Comparison of ENCODE assay signal across 12 cellular contexts in genomic region chr12:46451276-46452021, GRCh38.
DNase-seq lines count a peak whose midpoint lies in the region; ATAC-seq, FAIRE-seq and TF ChIP-seq lines count a peak whose summit lies in the region.
"Had no signal": no experiment of that assay in that cellular context is flagged by ENCODE, and none has a peak within 500 bp of the region (broad histone marks: within the 10 kb centered on the region; RNA-seq: fewer than 3 reads in every experiment).

No MANE protein-coding gene starts in this region.

- no peak for TF ChIP-seq RAD21 in K562 (CRISPR knock-in tag; conservative IDR thresholded peaks at IDR 0.05 in 1 of 2, IDR thresholded peaks at IDR 0.05 in 1 of 2)

- no peak for TF ChIP-seq POLR2A in K562 (conservative IDR thresholded peaks at IDR 0.05)

- no peak for DNase-seq in activated CD4-positive, alpha-beta memory T cell treated with anti-CD3 and anti-CD28 coated beads for 36 hours
- no peak for DNase-seq in activated CD4-positive, alpha-beta memory T cell treated with anti-CD3 and anti-CD28 coated beads, Interleukin-2, amount 10 ng/mL, durations not matched to agents 7 days and 5 days
- DNase-seq in HFFc6, result no peak
- no peak for DNase-seq in K562 (ENCODE audit: extremely low read depth in 1 of 4, low spot score in 3 of 4)
- no peak for DNase-seq in epidermal melanocyte (ENCODE audit: insufficient read length, low spot score)
- no peak for DNase-seq in RWPE1 (ENCODE audit: low spot score)
- DNase-seq: foreskin melanocyte, NCI-H1694, NCI-H748 treated with DMSO at 0.1 percent for 48 hours, nucleus accumbens had no signal

- BruUV-seq in K562 (replicated peaks; lab: Mats Ljungman, UMichigan), result no TSS peak

- POLR2A ChIA-PET in activated CD4-positive, alpha-beta memory T cell treated with anti-CD3 and anti-CD28 coated beads for 36 hours (lab: Charles Lee), result no interaction called here
- POLR2A ChIA-PET in activated CD4-positive, alpha-beta memory T cell treated with anti-CD3 and anti-CD28 coated beads, Interleukin-2, amount 10 ng/mL, durations not matched to agents 7 days and 5 days (lab: Charles Lee), result no interaction called here
- POLR2A ChIA-PET in K562 (lab: Yijun Ruan, JAX), result no interaction called here
- POLR2A ChIA-PET in RWPE1 (lab: Yijun Ruan, JAX; ENCODE audit: low non-redundant PET), result no interaction called here

- no peaks in the 10 kb centered on the region for H3K27me3 Mint-ChIP-seq in activated CD4-positive, alpha-beta memory T cell treated with anti-CD3 and anti-CD28 coated beads for 36 hours
- peaks cover 4% of the 10 kb centered on the region for H3K27me3 Mint-ChIP-seq in activated CD4-positive, alpha-beta memory T cell treated with anti-CD3 and anti-CD28 coated beads, Interleukin-2, amount 10 ng/mL, durations not matched to agents 7 days and 5 days
- no peaks in the 10 kb centered on the region; the same call in 1 of the 2 replicates for H3K27me3 Mint-ChIP-seq in HFFc6 (ENCODE audit: insufficient read depth)

- H3K4me2 ChIP-seq in K562 (ENCODE audit: insufficient read depth, low read length), result no peak overlapping the region
- no peak overlapping the region for H3K4me2 ChIP-seq in skeletal muscle satellite cell (ENCODE audit: low read length)

- no peak for ATAC-seq in K562
- no peak for ATAC-seq in GM21360 (IDR thresholded peaks at IDR 0.05; ENCODE audit: unreplicated experiment)

- peak overlapping the region; percentile 63 for H3K27ac Mint-ChIP-seq in activated CD4-positive, alpha-beta memory T cell treated with anti-CD3 and anti-CD28 coated beads for 36 hours
- no peak overlapping the region for H3K27ac Mint-ChIP-seq in activated CD4-positive, alpha-beta memory T cell treated with anti-CD3 and anti-CD28 coated beads, Interleukin-2, amount 10 ng/mL, durations not matched to agents 7 days and 5 days
- H3K27ac Mint-ChIP-seq in HFFc6, result peak overlapping the region; percentile 82

- H3K9me3 ChIP-seq in K562 (replicated peaks; ENCODE audit: control insufficient read depth, insufficient read depth, low read depth, low read length) (no peaks in the 10 kb centered on the region), skeletal muscle satellite cell (replicated peaks; ENCODE audit: low read length) (no peaks in the 10 kb centered on the region)

- no peaks in the 10 kb centered on the region for H3K79me2 ChIP-seq in K562 (ENCODE audit: control insufficient read depth, insufficient read depth, low read length)

- H3K27me3 ChIP-seq in K562 (ENCODE audit: control insufficient read depth in 2 of 2, insufficient read depth in 2 of 2, low read length in 2 of 2), result no peaks in the 10 kb centered on the region
- no peaks in the 10 kb centered on the region for H3K27me3 ChIP-seq in skeletal muscle satellite cell (ENCODE audit: control insufficient read depth, insufficient read depth, low read length)

- H3K9me3 Mint-ChIP-seq in activated CD4-positive, alpha-beta memory T cell treated with anti-CD3 and anti-CD28 coated beads for 36 hours, result no peaks in the 10 kb centered on the region
- no peaks in the 10 kb centered on the region for H3K9me3 Mint-ChIP-seq in activated CD4-positive, alpha-beta memory T cell treated with anti-CD3 and anti-CD28 coated beads, Interleukin-2, amount 10 ng/mL, durations not matched to agents 7 days and 5 days
- no peaks in the 10 kb centered on the region for H3K9me3 Mint-ChIP-seq in HFFc6

- no peak overlapping the region for H3K9ac ChIP-seq in K562 (ENCODE audit: insufficient read depth in 1 of 2, low read depth in 2 of 2, low read length in 2 of 2)
- peak overlapping the region; percentile 40 for H3K9ac ChIP-seq in skeletal muscle satellite cell (ENCODE audit: low read depth, low read length)

- no peak overlapping the region for H2AFZ ChIP-seq in K562 (ENCODE audit: low read depth, low read length)

- TF ChIP-seq EP300 in K562 (IDR thresholded peaks at IDR 0.05; ENCODE audit: low read length), result no peak

- H4K20me1 ChIP-seq in K562 (replicated peaks; ENCODE audit: control insufficient read depth, insufficient read depth, low read length), result no peaks in the 10 kb centered on the region

- H3K36me3 ChIP-seq in K562 (ENCODE audit: control insufficient read depth, insufficient read depth, low read length) (no peaks in the 10 kb centered on the region), skeletal muscle satellite cell (ENCODE audit: insufficient read depth, low read length) (no peaks in the 10 kb centered on the region)

- peaks cover 36% of the 10 kb centered on the region for H3K4me1 Mint-ChIP-seq in activated CD4-positive, alpha-beta memory T cell treated with anti-CD3 and anti-CD28 coated beads for 36 hours (ENCODE audit: low read depth)
- peaks cover 31% of the 10 kb centered on the region for H3K4me1 Mint-ChIP-seq in activated CD4-positive, alpha-beta memory T cell treated with anti-CD3 and anti-CD28 coated beads, Interleukin-2, amount 10 ng/mL, durations not matched to agents 7 days and 5 days
- H3K4me1 Mint-ChIP-seq in HFFc6 (ENCODE audit: low read depth), result peaks cover 76% of the 10 kb centered on the region

- no peak for TF ChIP-seq CTCF in HFFc6 (IDR thresholded peaks at IDR 0.05)
- TF ChIP-seq CTCF in K562 (IDR thresholded peaks at IDR 0.05 in 2 of 3, conservative IDR thresholded peaks at IDR 0.05 in 1 of 3; ENCODE audit: insufficient read depth in 2 of 3, low read depth in 1 of 3, low read length in 3 of 3), result no peak
- TF ChIP-seq CTCF in RWPE1 (conservative IDR thresholded peaks at IDR 0.05; ENCODE audit: low read depth), result no peak

- H3K4me3 Mint-ChIP-seq in activated CD4-positive, alpha-beta memory T cell treated with anti-CD3 and anti-CD28 coated beads for 36 hours, result no peak overlapping the region
- no peak overlapping the region for H3K4me3 Mint-ChIP-seq in activated CD4-positive, alpha-beta memory T cell treated with anti-CD3 and anti-CD28 coated beads, Interleukin-2, amount 10 ng/mL, durations not matched to agents 7 days and 5 days
- peak overlapping the region; percentile 55 for H3K4me3 Mint-ChIP-seq in HFFc6

- WGBS in K562 (ENCODE audit: insufficient coverage, low coverage, missing lambda C conversion rate), result 31% methylated on average over 5 of the region's 5 CpGs

- no peak overlapping the region for H3K4me3 ChIP-seq in K562
- H3K4me3 ChIP-seq in skeletal muscle satellite cell (ENCODE audit: low read length), result no peak overlapping the region

- no peaks in the 10 kb centered on the region for H3K36me3 Mint-ChIP-seq in activated CD4-positive, alpha-beta memory T cell treated with anti-CD3 and anti-CD28 coated beads for 36 hours
- H3K36me3 Mint-ChIP-seq in activated CD4-positive, alpha-beta memory T cell treated with anti-CD3 and anti-CD28 coated beads, Interleukin-2, amount 10 ng/mL, durations not matched to agents 7 days and 5 days (ENCODE audit: low read depth), result peaks cover 6% of the 10 kb centered on the region
- peaks cover 30% of the 10 kb centered on the region for H3K36me3 Mint-ChIP-seq in HFFc6 (ENCODE audit: low read depth)

- intact Hi-C loops in activated CD4-positive, alpha-beta memory T cell treated with anti-CD3 and anti-CD28 coated beads for 36 hours (cut with micrococcal nuclease), result no loop called here
- intact Hi-C loops in K562 (cut with micrococcal nuclease), result loop anchor here (5.0 kb wide), 1 partner anchor 79 kb away; the partner anchor contains the start of gene SLC38A2

- no peaks in the 10 kb centered on the region for H3K9me1 ChIP-seq in K562 (ENCODE audit: control insufficient read depth, insufficient read depth, low read length)

- in situ Hi-C loops in K562 (cut with MboI), result no loop called here

- CTCF ChIA-PET in activated CD4-positive, alpha-beta memory T cell treated with anti-CD3 and anti-CD28 coated beads for 36 hours (lab: Charles Lee), result no interaction called here
- CTCF ChIA-PET in activated CD4-positive, alpha-beta memory T cell treated with anti-CD3 and anti-CD28 coated beads, Interleukin-2, amount 10 ng/mL, durations not matched to agents 7 days and 5 days (lab: Charles Lee), result interaction anchor here (0.6 kb wide), 1 partner anchor 581 kb away, joined by 3 read pairs; no protein-coding TSS in a partner anchor
- CTCF ChIA-PET in K562 (lab: Yijun Ruan, JAX; ENCODE audit: low intra/inter-chr PET ratio), result no interaction called here
- CTCF ChIA-PET in RWPE1 (lab: Yijun Ruan, JAX), result no interaction called here

- FAIRE-seq in K562 (lab: Jason Lieb, UNC), result no peak

- H3K4me1 ChIP-seq in K562 (replicated peaks in 1 of 2; ENCODE audit: control insufficient read depth in 2 of 2, insufficient read depth in 2 of 2, low read length in 2 of 2), result peaks cover 10 to 55% of the 10 kb centered on the region in 2 experiments
- peaks cover 54% of the 10 kb centered on the region for H3K4me1 ChIP-seq in skeletal muscle satellite cell (ENCODE audit: control insufficient read depth, insufficient read depth, low read length)

- H3K27ac ChIP-seq in K562 (ENCODE audit: extremely low read depth, low read depth, low read length) (no peak overlapping the region), RWPE1 (no peak overlapping the region)

TF ChIP-seq in K562, 482 proteins besides CTCF, POLR2A, EP300 and RAD21 (continues in another document):
- TF ChIP-seq MNT (conservative IDR thresholded peaks at IDR 0.05) (no peak), SMARCE1 (IDR thresholded peaks at IDR 0.05) (peak; percentile 38; the same call in 1 of the 2 replicates), MTA1 (IDR thresholded peaks at IDR 0.05; ENCODE audit: borderline replicate concordance) (peak; percentile 49; the same call in 1 of the 2 replicates), ZBTB9 (CRISPR knock-in tag; IDR thresholded peaks at IDR 0.05) (no peak), MEIS2 (IDR thresholded peaks at IDR 0.05; ENCODE audit: partially characterized antibody) (peak; percentile 76)
